17 cellular contexts compared by ENCODE assay signal in genomic region chr6:12339022-12339421, GRCh38. TPM values are rescaled to one million over a fixed set of nuclear protein-coding genes. Genes with fewer than 3 reads are reported as not detected.
DNase-seq lines count a peak whose midpoint lies in the region; ATAC-seq and TF ChIP-seq lines count a peak whose summit lies in the region.
"Had no signal": no experiment of that assay in that cellular context is flagged by ENCODE, and none has a peak within 500 bp of the region (broad histone marks: within the 10 kb centered on the region; RNA-seq: fewer than 3 reads in every experiment).

No MANE protein-coding gene starts in this region.

- no peak overlapping the region for H3K4me3 Mint-ChIP-seq in HFFc6
- H3K4me3 Mint-ChIP-seq: B cell; CD4-positive, CD25-positive, alpha-beta regulatory T cell; CD8-positive, alpha-beta memory T cell; GM23338 had no signal

- H3K4me1 Mint-ChIP-seq in HFFc6 (ENCODE audit: low read depth), result peaks cover 30% of the 10 kb centered on the region
- H3K4me1 Mint-ChIP-seq: CD4-positive, CD25-positive, alpha-beta regulatory T cell; CD8-positive, alpha-beta memory T cell had no signal

- no peaks in the 10 kb centered on the region for H3K9me3 Mint-ChIP-seq in HFFc6
- H3K9me3 Mint-ChIP-seq: CD8-positive, alpha-beta memory T cell; GM23338 had no signal

- no peaks in the 10 kb centered on the region for H3K36me3 ChIP-seq in Peyer's patch
- no peaks in the 10 kb centered on the region for H3K36me3 ChIP-seq in liver (ENCODE audit: control insufficient read depth in 4 of 4, insufficient read depth in 3 of 4, low read depth in 1 of 4, low read length in 3 of 4)
- H3K36me3 ChIP-seq in mucosa of rectum (ENCODE audit: control insufficient read depth in 2 of 2, insufficient read depth in 2 of 2, low read length in 2 of 2), result no peaks in the 10 kb centered on the region
- H3K36me3 ChIP-seq: BLaER1 treated with 17β-estradiol and CSF1 and Interleukin-3, amounts not matched to agents 10 nM and 100 nM had no signal

- WGBS in liver, result 36% methylated on average over 3 of the region's 3 CpGs

- H3K27me3 ChIP-seq in Peyer's patch (no peaks in the 10 kb centered on the region), liver (ENCODE audit: control insufficient read depth in 4 of 4, insufficient read depth in 4 of 4, low read length in 3 of 4) (no peaks in the 10 kb centered on the region), mucosa of rectum (ENCODE audit: control insufficient read depth in 2 of 2, insufficient read depth in 2 of 2, low read length in 2 of 2) (no peaks in the 10 kb centered on the region)
- H3K27me3 ChIP-seq: BLaER1 treated with 17β-estradiol and CSF1 and Interleukin-3, amounts not matched to agents 10 nM and 100 nM had no signal

- no peak for TF ChIP-seq RAD21 in liver (IDR thresholded peaks at IDR 0.05)

- H3K4me1 ChIP-seq in Peyer's patch, result peaks cover 0 to 25% (median 2%) of the 10 kb centered on the region in 4 donors
- peaks cover 24 to 78% (median 64%) of the 10 kb centered on the region in 4 donors for H3K4me1 ChIP-seq in liver (ENCODE audit: control insufficient read depth in 4 of 4, insufficient read depth in 4 of 4, low read length in 3 of 4)
- H3K4me1 ChIP-seq in mucosa of rectum (ENCODE audit: control insufficient read depth in 2 of 2, insufficient read depth in 2 of 2, low read length in 2 of 2), result peaks cover 40 to 55% of the 10 kb centered on the region in 2 donors

- no peak overlapping the region for H3K27ac Mint-ChIP-seq in HFFc6
- H3K27ac Mint-ChIP-seq: B cell; CD4-positive, CD25-positive, alpha-beta regulatory T cell; CD8-positive, alpha-beta memory T cell; GM23338 had no signal

- no peak overlapping the region for H3K9ac ChIP-seq in liver (ENCODE audit: low read depth in 1 of 2, low read length in 2 of 2)
- no peak overlapping the region for H3K9ac ChIP-seq in mucosa of rectum (ENCODE audit: low read depth in 1 of 2, low read length in 2 of 2)
- H3K9ac ChIP-seq: BLaER1 treated with 17β-estradiol and CSF1 and Interleukin-3, amounts not matched to agents 10 nM and 100 nM had no signal

- no peak overlapping the region for H3K4me3 ChIP-seq in Peyer's patch
- no peak overlapping the region for H3K4me3 ChIP-seq in liver (ENCODE audit: low read depth in 1 of 3, low read length in 3 of 3)
- no peak overlapping the region for H3K4me3 ChIP-seq in mucosa of rectum (ENCODE audit: low read length in 2 of 2)
- H3K4me3 ChIP-seq: BLaER1 treated with 17β-estradiol and CSF1 and Interleukin-3, amounts not matched to agents 10 nM and 100 nM; GM23338 had no signal

- ATAC-seq in GM21737 (IDR thresholded peaks at IDR 0.05; ENCODE audit: unreplicated experiment), result no peak
- ATAC-seq: GM23338 had no signal

- no peak for TF ChIP-seq CTCF in 22Rv1 (IDR thresholded peaks at IDR 0.05)
- TF ChIP-seq CTCF in Peyer's patch (IDR thresholded peaks at IDR 0.05), result no peak
- no peak for TF ChIP-seq CTCF in liver (IDR thresholded peaks at IDR 0.05; ENCODE audit: low read depth, low read length, missing input control)
- TF ChIP-seq CTCF in HFFc6 (IDR thresholded peaks at IDR 0.05), result no peak

- DNase-seq in Peyer's patch (peak in 2 of 3 donors; percentile 60 to 71), HFFc6 (no peak), NCI-H345 (lab: John Stamatoyannopoulos, UW) (no peak)
- DNase-seq in stimulated activated CD4-positive, alpha-beta T cell treated with anti-CD3 and anti-CD28 coated beads, Interleukin-12 subunit alpha, Interleukin-12 subunit beta, amount 100 ng/mL, for 4 hours, result no peak
- DNase-seq: 8988T; CD4-positive, CD25-positive, alpha-beta regulatory T cell; CD8-positive, alpha-beta memory T cell; COR-L47; GDM1; HCEC 1CT had no signal

- no peaks in the 10 kb centered on the region for H3K36me3 Mint-ChIP-seq in HFFc6 (ENCODE audit: low read depth)
- H3K36me3 Mint-ChIP-seq: CD4-positive, CD25-positive, alpha-beta regulatory T cell; CD8-positive, alpha-beta memory T cell had no signal

- peaks cover 3% of the 10 kb centered on the region; the same call in 1 of the 2 replicates for H3K27me3 Mint-ChIP-seq in HFFc6 (ENCODE audit: insufficient read depth)

- H3K27ac ChIP-seq in 22Rv1, result peak overlapping the region; percentile 96; the same call in 1 of the 2 replicates
- peak overlapping the region in 1 of 4 donors; percentile 59 for H3K27ac ChIP-seq in Peyer's patch
- H3K27ac ChIP-seq in liver (ENCODE audit: low read depth in 1 of 2, low read length in 2 of 2), result peak overlapping the region; percentile 32 to 69
- H3K27ac ChIP-seq in mucosa of rectum (ENCODE audit: low read depth in 2 of 2, low read length in 2 of 2), result peak overlapping the region; percentile 30 to 53
- H3K27ac ChIP-seq: BLaER1 treated with 17β-estradiol and CSF1 and Interleukin-3, amounts not matched to agents 10 nM and 100 nM had no signal

- TF ChIP-seq POLR2A in Peyer's patch (IDR thresholded peaks at IDR 0.05), result no peak

- H3K9me3 ChIP-seq in Peyer's patch (no peaks in the 10 kb centered on the region), liver (ENCODE audit: control insufficient read depth in 4 of 4, low read length in 3 of 4) (no peaks in the 10 kb centered on the region), mucosa of rectum (ENCODE audit: control insufficient read depth in 2 of 2, low read length in 2 of 2) (no peaks in the 10 kb centered on the region)

TF ChIP-seq in liver, 16 proteins besides CTCF, POLR2A, EP300 and RAD21:
- TF ChIP-seq FOXA1 (IDR thresholded peaks at IDR 0.05) (no peak), HNF4A (conservative IDR thresholded peaks at IDR 0.05) (peak; percentile 5 to 49)

RNA-seq across cellular contexts. Expression of gene EDN1, which starts 48.9 kb away (rescaled TPM):
- total RNA-seq in Peyer's patch (10 to 100 TPM in 2 of 4 donors, 1 to 10 TPM in 2; 5.8 to 19.0 (median 13.5) TPM), liver (under 1 TPM; 0.70 to 0.84 TPM)
- polyA plus RNA-seq in liver, result 1 to 10 TPM; 1.2 TPM
- 1 to 10 TPM; 2.6 to 7.4 (median 3.7) TPM for total RNA-seq in HFFc6 (2021; fragmentation: NEBNext Ultra II Directional; extraction: Animal tissue kit (Norgen Biotek cat#: 25700))
- polyA plus RNA-seq: CD4-positive, CD25-positive, alpha-beta regulatory T cell; CD8-positive, alpha-beta memory T cell had no signal

Comparison
In these comparisons a context has a peak if more than half of its experiments do, and no peak if none do; other contexts are left out.
1. DNase-seq: peak in Peyer's patch (2 of 3); none in stimulated activated CD4-positive, alpha-beta T cell treated with anti-CD3 and anti-CD28 coated beads, Interleukin-12 subunit alpha, Interleukin-12 subunit beta, amount 100 ng/mL, for 4 hours (single experiment), HFFc6 (single experiment) and NCI-H345 (single experiment).